In genomic region chr1:206691604-206692003, GRCh38 we compare ENCODE assay signal across 12 cellular contexts. TPM values are rescaled to one million over a fixed set of nuclear protein-coding genes. Genes with fewer than 3 reads are reported as not detected.
DNase-seq lines count a peak whose midpoint lies in the region; ATAC-seq and TF ChIP-seq lines count a peak whose summit lies in the region.
"Had no signal": no experiment of that assay in that cellular context is flagged by ENCODE, and none has a peak within 500 bp of the region (broad histone marks: within the 10 kb centered on the region; RNA-seq: fewer than 3 reads in every experiment).

No MANE protein-coding gene starts in this region.

- peaks cover 42% of the 10 kb centered on the region for H3K79me2 ChIP-seq in parathyroid adenoma

- H3K27me3 Mint-ChIP-seq in activated T-helper 2 cell treated with anti-CD3 and anti-CD28 coated beads, Interferon-gamma antibody, Interleukin-2, Interleukin-4, amounts not matched to agents 10 μg/mL and 5 μg/mL and 100 μg/mL, durations not matched to agents 14 hours and 24 hours and 36 hours (ENCODE audit: low read depth): no peaks in the 10 kb centered on the region

- H3K9ac ChIP-seq in BLaER1 treated with 17β-estradiol and CSF1 and Interleukin-3, amounts not matched to agents 10 nM and 100 nM: peak overlapping the region in 8 of 11 experiments; percentile 5 to 70 (median 56); a peak in 10 of 22 replicates
- H3K9ac ChIP-seq in parathyroid adenoma: no peak overlapping the region

- no peaks in the 10 kb centered on the region for H3K27me3 ChIP-seq in BLaER1 treated with 17β-estradiol and CSF1 and Interleukin-3, amounts not matched to agents 10 nM and 100 nM
- no peaks in the 10 kb centered on the region for H3K27me3 ChIP-seq in body of pancreas
- no peaks in the 10 kb centered on the region for H3K27me3 ChIP-seq in right atrium auricular region
- no peaks in the 10 kb centered on the region for H3K27me3 ChIP-seq in parathyroid adenoma (ENCODE audit: control insufficient read depth, insufficient read depth, low read length)
- H3K27me3 ChIP-seq: breast epithelium, tibial nerve had no signal

- no peak overlapping the region for H3K27ac Mint-ChIP-seq in activated T-helper 2 cell treated with anti-CD3 and anti-CD28 coated beads, Interferon-gamma antibody, Interleukin-2, Interleukin-4, amounts not matched to agents 10 μg/mL and 5 μg/mL and 100 μg/mL, durations not matched to agents 14 hours and 24 hours and 36 hours

- H3K4me3 Mint-ChIP-seq in activated T-helper 2 cell treated with anti-CD3 and anti-CD28 coated beads, Interferon-gamma antibody, Interleukin-2, Interleukin-4, amounts not matched to agents 10 μg/mL and 5 μg/mL and 100 μg/mL, durations not matched to agents 14 hours and 24 hours and 36 hours (ENCODE audit: low read depth): no peak overlapping the region

- H3K4me1 ChIP-seq in BLaER1 treated with 17β-estradiol and CSF1 and Interleukin-3, amounts not matched to agents 10 nM and 100 nM: peaks cover 98 to 100% (median 99%) of the 10 kb centered on the region in 10 experiments
- peaks cover 90% of the 10 kb centered on the region for H3K4me1 ChIP-seq in body of pancreas
- peaks cover 0 to 100% of the 10 kb centered on the region in 2 donors for H3K4me1 ChIP-seq in right atrium auricular region
- H3K4me1 ChIP-seq in parathyroid adenoma: peaks cover 46% of the 10 kb centered on the region

- peak overlapping the region; percentile 65 to 98 (median 97) for H3K4me2 ChIP-seq in BLaER1 treated with 17β-estradiol and CSF1 and Interleukin-3, amounts not matched to agents 10 nM and 100 nM
- peak overlapping the region; percentile 7 for H3K4me2 ChIP-seq in parathyroid adenoma (ENCODE audit: low read length)

- ATAC-seq in body of pancreas: peak; percentile 33
- ATAC-seq in HG03135 (IDR thresholded peaks at IDR 0.05; ENCODE audit: unreplicated experiment): no peak

- H3K4me3 ChIP-seq in BLaER1 treated with 17β-estradiol and CSF1 and Interleukin-3, amounts not matched to agents 10 nM and 100 nM: peak overlapping the region in 1 of 10 experiments; percentile 40; a peak in 2 of 20 replicates
- H3K4me3 ChIP-seq in body of pancreas: no peak overlapping the region
- no peak overlapping the region for H3K4me3 ChIP-seq in right atrium auricular region
- no peak overlapping the region for H3K4me3 ChIP-seq in parathyroid adenoma (ENCODE audit: low read depth, low read length)
- H3K4me3 ChIP-seq: breast epithelium, tibial nerve had no signal

- H3K4me1 Mint-ChIP-seq in activated T-helper 2 cell treated with anti-CD3 and anti-CD28 coated beads, Interferon-gamma antibody, Interleukin-2, Interleukin-4, amounts not matched to agents 10 μg/mL and 5 μg/mL and 100 μg/mL, durations not matched to agents 14 hours and 24 hours and 36 hours (ENCODE audit: low read depth): peaks cover 64% of the 10 kb centered on the region

- DNase-seq in body of pancreas: peak; percentile 30 to 57 (median 51)
- no peak for DNase-seq in right atrium auricular region (ENCODE audit: low spot score)
- no peak for DNase-seq in stimulated activated CD4-positive, alpha-beta T cell treated with anti-CD3 and anti-CD28 coated beads, Interleukin-2, amount 100 ng/mL, for 48 hours
- DNase-seq in GOT3 (lab: John Stamatoyannopoulos, UW): no peak
- no peak for DNase-seq in activated T-helper 2 cell treated with anti-CD3 and anti-CD28 coated beads, Interferon-gamma antibody, Interleukin-2, Interleukin-4, amounts not matched to agents 10 μg/mL and 5 μg/mL and 100 μg/mL, durations not matched to agents 14 hours and 24 hours and 36 hours (ENCODE audit: low spot score)
- DNase-seq: NCI-H526 treated with DMSO at 0.1 percent for 48 hours had no signal

- peaks cover 34% of the 10 kb centered on the region for H3K36me3 Mint-ChIP-seq in activated T-helper 2 cell treated with anti-CD3 and anti-CD28 coated beads, Interferon-gamma antibody, Interleukin-2, Interleukin-4, amounts not matched to agents 10 μg/mL and 5 μg/mL and 100 μg/mL, durations not matched to agents 14 hours and 24 hours and 36 hours (ENCODE audit: low read depth)

- H4K20me1 ChIP-seq in BLaER1 treated with 17β-estradiol and CSF1 and Interleukin-3, amounts not matched to agents 10 nM and 100 nM: peaks cover 95 to 100% (median 100%) of the 10 kb centered on the region in 11 experiments

- H3K9me3 ChIP-seq in BLaER1 treated with 17β-estradiol and CSF1 and Interleukin-3, amounts not matched to agents 10 nM and 100 nM (replicated peaks in 1 of 11): no peaks in the 10 kb centered on the region
- H3K9me3 ChIP-seq in body of pancreas (no peaks in the 10 kb centered on the region), right atrium auricular region (no peaks in the 10 kb centered on the region), parathyroid adenoma (ENCODE audit: control insufficient read depth, low read length) (no peaks in the 10 kb centered on the region)
- H3K9me3 ChIP-seq: breast epithelium, tibial nerve had no signal

- no peak overlapping the region for H2AFZ ChIP-seq in parathyroid adenoma

- peak overlapping the region in 8 of 11 experiments; percentile 7 to 68 (median 54); a peak in 10 of 22 replicates for H3K27ac ChIP-seq in BLaER1 treated with 17β-estradiol and CSF1 and Interleukin-3, amounts not matched to agents 10 nM and 100 nM
- H3K27ac ChIP-seq in body of pancreas: peak overlapping the region; percentile 35 to 80 (median 61)
- peak overlapping the region; percentile 97 to 98 for H3K27ac ChIP-seq in right atrium auricular region
- no peak overlapping the region for H3K27ac ChIP-seq in parathyroid adenoma
- H3K27ac ChIP-seq: HL-60 had no signal

- intact Hi-C loops in body of pancreas (cut with DNase I): no loop called here
- intact Hi-C loops in activated T-helper 2 cell treated with anti-CD3 and anti-CD28 coated beads, Interferon-gamma antibody, Interleukin-2, Interleukin-4, amounts not matched to agents 10 μg/mL and 5 μg/mL and 100 μg/mL, durations not matched to agents 14 hours and 24 hours and 36 hours (cut with micrococcal nuclease): no loop called here

- peaks cover 5 to 78% (median 57%) of the 10 kb centered on the region in 11 experiments; a peak in 20 of 22 replicates for H3K36me3 ChIP-seq in BLaER1 treated with 17β-estradiol and CSF1 and Interleukin-3, amounts not matched to agents 10 nM and 100 nM
- H3K36me3 ChIP-seq in body of pancreas (replicated peaks in 1 of 2; ENCODE audit: insufficient read depth in 1 of 2, low read depth in 2 of 2): no peaks in the 10 kb centered on the region
- H3K36me3 ChIP-seq in right atrium auricular region: no peaks in the 10 kb centered on the region
- H3K36me3 ChIP-seq in parathyroid adenoma (ENCODE audit: control insufficient read depth, insufficient read depth, low read length): no peaks in the 10 kb centered on the region
- H3K36me3 ChIP-seq: breast epithelium, tibial nerve had no signal

- 13 to 23% methylated on average over 6 to 8 of the region's 8 CpGs for WGBS in body of pancreas, 2 donors

- no peaks in the 10 kb centered on the region for H3K9me3 Mint-ChIP-seq in activated T-helper 2 cell treated with anti-CD3 and anti-CD28 coated beads, Interferon-gamma antibody, Interleukin-2, Interleukin-4, amounts not matched to agents 10 μg/mL and 5 μg/mL and 100 μg/mL, durations not matched to agents 14 hours and 24 hours and 36 hours

- TF ChIP-seq CTCF in body of pancreas (IDR thresholded peaks at IDR 0.05) (no peak), right atrium auricular region (IDR thresholded peaks at IDR 0.05) (no peak), parathyroid adenoma (IDR thresholded peaks at IDR 0.05) (no peak)

- no peak for TF ChIP-seq POLR2A in body of pancreas (IDR thresholded peaks at IDR 0.05)

RNA-seq across cellular contexts. Expression of gene MAPKAPK2, which starts 6.9 kb away (rescaled TPM):
- 10 to 100 TPM; 29.1 to 46.5 TPM for total RNA-seq in body of pancreas
- total RNA-seq in right atrium auricular region: 100 to 1,000 TPM; 136 to 158 TPM
- 92.3 and 98.8 TPM in 2 replicates for total RNA-seq in activated T-helper 2 cell treated with anti-CD3 and anti-CD28 coated beads, Interferon-gamma antibody, Interleukin-2, Interleukin-4, amounts not matched to agents 10 μg/mL and 5 μg/mL and 100 μg/mL, durations not matched to agents 14 hours and 24 hours and 36 hours

RNA-seq across cellular contexts. Expression of gene DYRK3, which starts 56.3 kb away (rescaled TPM):
- total RNA-seq in body of pancreas (1 to 10 TPM; 1.6 to 4.7 TPM), right atrium auricular region (10 to 100 TPM; 16.5 to 20.6 TPM)
- total RNA-seq in activated T-helper 2 cell treated with anti-CD3 and anti-CD28 coated beads, Interferon-gamma antibody, Interleukin-2, Interleukin-4, amounts not matched to agents 10 μg/mL and 5 μg/mL and 100 μg/mL, durations not matched to agents 14 hours and 24 hours and 36 hours: 12.1 and 13.0 TPM in 2 replicates

Comparison
In these comparisons a context has a peak if more than half of its experiments do, and no peak if none do; other contexts are left out.
1. DNase-seq: peak in body of pancreas (4 of 4); none in right atrium auricular region (single experiment), stimulated activated CD4-positive, alpha-beta T cell treated with anti-CD3 and anti-CD28 coated beads, Interleukin-2, amount 100 ng/mL, for 48 hours (0 of 2), GOT3 (single experiment) and activated T-helper 2 cell treated with anti-CD3 and anti-CD28 coated beads, Interferon-gamma antibody, Interleukin-2, Interleukin-4, amounts not matched to agents 10 μg/mL and 5 μg/mL and 100 μg/mL, durations not matched to agents 14 hours and 24 hours and 36 hours (single experiment).